ENCODE assay signal across 8 cellular contexts in the genomic region with DNA sequence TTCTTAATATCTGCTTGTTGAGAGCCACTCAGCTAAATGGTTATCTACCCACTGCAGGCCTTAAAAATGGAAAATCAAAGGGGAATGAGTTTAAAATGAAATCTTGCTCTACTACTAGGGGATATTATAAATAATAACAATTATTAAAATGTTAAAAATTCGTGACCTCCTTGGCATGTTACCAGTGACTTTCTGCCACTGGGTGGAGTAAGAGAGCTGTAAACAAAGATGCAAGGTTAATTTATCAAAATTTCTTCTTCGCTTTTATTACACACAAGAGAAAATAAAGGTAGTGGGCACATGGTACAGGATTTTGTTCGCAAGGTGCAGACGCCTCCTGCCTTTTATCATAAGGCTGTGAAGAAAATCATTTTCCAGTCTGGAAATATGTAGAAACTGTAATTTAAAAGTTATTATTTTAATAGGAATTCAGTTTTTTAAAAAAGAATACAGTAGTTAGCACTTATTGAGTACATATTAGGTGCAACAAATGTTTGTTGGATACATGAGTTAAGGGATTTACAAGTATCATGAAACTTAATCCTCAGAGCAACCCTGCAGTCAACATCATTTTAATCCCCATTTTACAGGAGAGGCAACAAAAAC.
A peak's percentile ranks its signal among the peaks of the same experiment; 100 is the strongest.
DNase-seq lines count a peak whose midpoint lies in the region; ATAC-seq and TF ChIP-seq lines count a peak whose summit lies in the region.

No MANE protein-coding gene starts in this region.

- DNase-seq in AG04449 (ENCODE audit: low read depth, low spot score) (no peak), GM06990 (ENCODE audit: extremely low read depth, insufficient read length) (no peak), RKO (ENCODE audit: low spot score) (peak; percentile 30), foreskin fibroblast (peak; percentile 9 to 60), testis (no peak), 8988T (no peak)
- no peak for DNase-seq in activated CD4-positive, alpha-beta memory T cell treated with anti-CD3 and anti-CD28 coated beads, Interleukin-2, amount 10 ng/mL, durations not matched to agents 7 days and 5 days

- H3K27me3 ChIP-seq in GM06990 (replicated peaks; ENCODE audit: control insufficient read depth, insufficient read depth, low read length) (no peaks in the 10 kb centered on the region), testis (no peaks in the 10 kb centered on the region)

- H3K36me3 ChIP-seq in GM06990 (ENCODE audit: control insufficient read depth, insufficient read depth, low read length) (no peaks in the 10 kb centered on the region; the same call in 1 of the 2 replicates), testis (ENCODE audit: low read depth, missing control alignments) (no peaks in the 10 kb centered on the region)

- H3K9me3 Mint-ChIP-seq in activated CD4-positive, alpha-beta memory T cell treated with anti-CD3 and anti-CD28 coated beads, Interleukin-2, amount 10 ng/mL, durations not matched to agents 7 days and 5 days: peaks cover 5% of the 10 kb centered on the region

- no peak overlapping the region for H3K27ac Mint-ChIP-seq in activated CD4-positive, alpha-beta memory T cell treated with anti-CD3 and anti-CD28 coated beads, Interleukin-2, amount 10 ng/mL, durations not matched to agents 7 days and 5 days

- CTCF ChIA-PET in AG04449 (lab: Yijun Ruan, JAX): interaction anchor here (0.7 to 9.8 kb wide), 24 partner anchors 10 to 410 kb away, joined by 3 to 141 read pairs (median 4); partner anchors contain the start of gene SUCLG2
- CTCF ChIA-PET in activated CD4-positive, alpha-beta memory T cell treated with anti-CD3 and anti-CD28 coated beads, Interleukin-2, amount 10 ng/mL, durations not matched to agents 7 days and 5 days (lab: Charles Lee): interaction anchor here (1.0 to 6.0 kb wide), 5 partner anchors 8 to 1495 kb away, joined by 3 to 46 read pairs (median 11); no protein-coding TSS in a partner anchor

- POLR2A ChIA-PET in AG04449 (lab: Yijun Ruan, JAX): no interaction called here
- POLR2A ChIA-PET in activated CD4-positive, alpha-beta memory T cell treated with anti-CD3 and anti-CD28 coated beads, Interleukin-2, amount 10 ng/mL, durations not matched to agents 7 days and 5 days (lab: Charles Lee): no interaction called here

- intact Hi-C loops in testis (cut with DNase I; ENCODE audit: low total_unique reads): no loop called here

- H3K4me1 Mint-ChIP-seq in activated CD4-positive, alpha-beta memory T cell treated with anti-CD3 and anti-CD28 coated beads, Interleukin-2, amount 10 ng/mL, durations not matched to agents 7 days and 5 days: no peaks in the 10 kb centered on the region

- TF ChIP-seq POLR2A in testis (IDR thresholded peaks at IDR 0.05): no peak

- peak; percentile 50 for TF ChIP-seq CTCF in AG04449 (IDR thresholded peaks at IDR 0.05; ENCODE audit: insufficient read depth, low read length, missing control alignments)
- TF ChIP-seq CTCF in GM06990 (IDR thresholded peaks at IDR 0.05; ENCODE audit: insufficient read depth, low read length, poor library complexity, severe bottlenecking): peak; percentile 71
- peak; percentile 67 for TF ChIP-seq CTCF in foreskin fibroblast (IDR thresholded peaks at IDR 0.05; ENCODE audit: low read depth, low read length)
- TF ChIP-seq CTCF in testis (IDR thresholded peaks at IDR 0.05): peak; percentile 45 to 70 (median 64)

- peaks cover 14% of the 10 kb centered on the region for H3K36me3 Mint-ChIP-seq in activated CD4-positive, alpha-beta memory T cell treated with anti-CD3 and anti-CD28 coated beads, Interleukin-2, amount 10 ng/mL, durations not matched to agents 7 days and 5 days (ENCODE audit: low read depth)

- H3K4me3 ChIP-seq in AG04449 (ENCODE audit: low read depth, low read length) (no peak overlapping the region), GM06990 (replicated peaks; ENCODE audit: low read depth, low read length) (no peak overlapping the region), foreskin fibroblast (ENCODE audit: low read depth in 1 of 2, low read length in 2 of 2) (no peak overlapping the region), testis (no peak overlapping the region)

- H3K27me3 Mint-ChIP-seq in activated CD4-positive, alpha-beta memory T cell treated with anti-CD3 and anti-CD28 coated beads, Interleukin-2, amount 10 ng/mL, durations not matched to agents 7 days and 5 days: no peaks in the 10 kb centered on the region

- no peak overlapping the region for H3K4me3 Mint-ChIP-seq in activated CD4-positive, alpha-beta memory T cell treated with anti-CD3 and anti-CD28 coated beads, Interleukin-2, amount 10 ng/mL, durations not matched to agents 7 days and 5 days

- no peak overlapping the region for H3K27ac ChIP-seq in testis

- 35 to 41% methylated on average over 4 of the region's 4 CpGs for WGBS in testis, 2 donors

- peaks cover 10% of the 10 kb centered on the region for H3K4me1 ChIP-seq in testis

- no peaks in the 10 kb centered on the region for H3K9me3 ChIP-seq in testis

- ATAC-seq in GM19452 (IDR thresholded peaks at IDR 0.05; ENCODE audit: unreplicated experiment): no peak

Comparison
In these comparisons a context has a peak if more than half of its experiments do, and no peak if none do; other contexts are left out.
1. DNase-seq: peak in RKO (single experiment) and foreskin fibroblast (2 of 2); none in AG04449 (single experiment), GM06990 (single experiment), testis (single experiment), 8988T (single experiment) and activated CD4-positive, alpha-beta memory T cell treated with anti-CD3 and anti-CD28 coated beads, Interleukin-2, amount 10 ng/mL, durations not matched to agents 7 days and 5 days (single experiment).
2. Peak in every context shown above with its lines, with median percentiles within 50 percentile points of each other: CTCF ChIP-seq.